In the genomic region with DNA sequence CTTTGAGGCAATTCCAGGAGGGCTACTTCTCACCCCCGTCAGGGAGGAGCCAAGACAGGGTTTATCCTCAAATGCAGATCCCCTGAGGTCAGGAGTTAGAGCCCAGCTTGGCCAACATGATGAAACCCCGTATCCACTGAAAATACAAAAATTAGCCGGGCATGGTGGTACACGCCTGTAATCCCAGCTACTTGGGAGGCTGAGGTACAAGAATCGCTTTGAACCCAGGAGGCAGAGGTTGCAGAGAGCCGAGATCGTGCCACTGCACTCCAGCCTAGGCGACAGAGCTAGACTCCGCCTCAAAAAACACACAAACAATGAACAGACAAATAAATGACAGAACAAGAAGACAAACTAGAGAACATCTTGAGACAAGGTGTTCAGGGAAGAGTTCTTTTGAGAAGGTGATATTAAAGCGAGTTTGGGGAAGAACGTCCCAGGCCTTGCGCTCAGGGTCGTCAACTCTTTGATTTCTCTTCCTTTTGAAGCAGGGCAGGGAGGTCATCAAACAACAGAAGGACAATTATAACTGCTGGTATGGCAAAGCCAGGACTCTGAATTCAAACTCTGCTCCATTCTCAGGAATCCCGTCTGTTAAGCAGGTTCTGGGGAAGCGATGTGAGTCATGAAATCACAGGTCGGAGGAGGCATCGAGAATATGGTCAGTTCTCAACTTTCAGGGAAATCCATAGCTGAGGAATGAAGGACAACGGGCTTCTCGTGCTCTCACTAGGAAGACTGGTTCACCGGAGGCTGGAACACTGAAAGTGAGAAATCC, we compare ENCODE assay signal across 8 cellular contexts. TPM values are rescaled to one million over a fixed set of nuclear protein-coding genes. Genes with fewer than 3 reads are reported as not detected.
A peak's percentile ranks its signal among the peaks of the same experiment; 100 is the strongest.
DNase-seq lines count a peak whose midpoint lies in the region; ATAC-seq, FAIRE-seq and TF ChIP-seq lines count a peak whose summit lies in the region.

No MANE protein-coding gene starts in this region.

- ATAC-seq in HepG2 (peak; percentile 19), upper lobe of left lung (ENCODE audit: low FRiP score in 2 of 2) (no peak), GM21786 (IDR thresholded peaks at IDR 0.05; ENCODE audit: unreplicated experiment) (no peak), GM19023 (IDR thresholded peaks at IDR 0.05; ENCODE audit: unreplicated experiment) (no peak)

- CTCF ChIA-PET in AG04449 (lab: Yijun Ruan, JAX) (interaction anchor here (1.3 to 1.5 kb wide), 2 partner anchors 57 to 77 kb away, joined by 3 to 4 read pairs; no protein-coding TSS in a partner anchor), HepG2 (lab: Yijun Ruan, JAX; ENCODE audit: low intra/inter-chr PET ratio, low total read pairs) (no interaction called here)

- H3K27me3 ChIP-seq in HepG2 (ENCODE audit: control insufficient read depth in 1 of 2, insufficient read depth in 2 of 2, low read length in 2 of 2) (no peaks in the 10 kb centered on the region; a peak in 1 of 5 replicates), upper lobe of left lung (no peaks in the 10 kb centered on the region)

- BruUV-seq in HepG2 (replicated peaks; lab: Mats Ljungman, UMichigan) = TSS peak; percentile 87

- no peak for TF ChIP-seq RAD21 in HepG2 (CRISPR knock-in tag; IDR thresholded peaks at IDR 0.05)

- peaks cover 49% of the 10 kb centered on the region for H3K79me2 ChIP-seq in HepG2 (ENCODE audit: insufficient read depth, low read length)

- DNase-seq in AG04449 (ENCODE audit: low read depth, low spot score) = no peak
- peak; percentile 6 for DNase-seq in HK-2 (ENCODE audit: unreplicated experiment)
- no peak for DNase-seq in astrocyte of the cerebellum (ENCODE audit: low read depth)
- no peak for DNase-seq in HepG2 (ENCODE audit: low spot score)
- no peak for DNase-seq in upper lobe of left lung
- no peak for DNase-seq in activated effector memory CD4-positive, alpha-beta T cell treated with Interleukin-2 at 50 U/mL for 16 hours

- intact Hi-C loops in HepG2 (cut with micrococcal nuclease; ENCODE audit: unreplicated experiment) = loop anchor here (2.0 to 5.0 kb wide), 2 partner anchors 30 to 45 kb away; no protein-coding TSS in a partner anchor

- POLR2A ChIA-PET in AG04449 (lab: Yijun Ruan, JAX) (interaction anchor here (1.2 kb wide), 1 partner anchor 120 kb away, joined by 14 read pairs; the partner anchor contains the start of gene EIF2S2), HepG2 (lab: Yijun Ruan, JAX) (interaction anchor here (0.6 to 5.1 kb wide), 41 partner anchors 9 to 503 kb away, joined by 3 to 315 read pairs (median 5); partner anchors contain the start of genes CBFA2T2, CHMP4B, EIF2S2 and ITCH)

- no peak for TF ChIP-seq EP300 in HepG2 (IDR thresholded peaks at IDR 0.05; ENCODE audit: low read depth in 2 of 2, low read length in 2 of 2)
- no peak; the same call in 1 of the 2 replicates for TF ChIP-seq EP300 in HepG2 (CRISPR knock-in tag; IDR thresholded peaks at IDR 0.05; ENCODE audit: borderline replicate concordance)
- TF ChIP-seq EP300 in upper lobe of left lung (IDR thresholded peaks at IDR 0.05) = no peak

- 6% methylated on average over 20 of the region's 20 CpGs for WGBS in HepG2 (ENCODE audit: low lambda C conversion rate)
- 37 to 46% methylated on average over 20 of the region's 20 CpGs for WGBS in upper lobe of left lung, 2 donors

- peak overlapping the region; percentile 93 for H3K4me2 ChIP-seq in HepG2 (ENCODE audit: low read depth, low read length)

- H3K9me3 ChIP-seq in HepG2 (ENCODE audit: low read length) = no peaks in the 10 kb centered on the region
- H3K9me3 ChIP-seq in upper lobe of left lung = no peaks in the 10 kb centered on the region

- peak overlapping the region; percentile 21 for H2AFZ ChIP-seq in HepG2 (ENCODE audit: low read length)

- peak overlapping the region; percentile 87 for H3K27ac ChIP-seq in HepG2 (ENCODE audit: extremely low read length, insufficient read depth, low read length)
- H3K27ac ChIP-seq in upper lobe of left lung = peak overlapping the region; percentile 95 to 99 (median 98)

- no peak for FAIRE-seq in HepG2 (lab: Jason Lieb, UNC)

- TF ChIP-seq POLR2A in HepG2 (IDR thresholded peaks at IDR 0.05; ENCODE audit: insufficient read depth in 1 of 2, low read depth in 2 of 2, low read length in 2 of 2) (no peak), upper lobe of left lung (IDR thresholded peaks at IDR 0.05) (no peak)

- in situ Hi-C loops in astrocyte of the cerebellum (cut with HindIII; ENCODE audit: low sequenced_read_pairs) = loop anchor here (5.0 kb wide), 1 partner anchor 100 kb away; no protein-coding TSS in a partner anchor
- in situ Hi-C loops in HepG2 (cut with HindIII; ENCODE audit: extremely low pct_ligation_motif_present, low pct_unique_long_range_greater_than_20kb) = no loop called here

- peaks cover 46% of the 10 kb centered on the region for H3K4me1 ChIP-seq in HepG2 (ENCODE audit: insufficient read depth, low read length)
- peaks cover 31 to 49% (median 40%) of the 10 kb centered on the region in 4 donors for H3K4me1 ChIP-seq in upper lobe of left lung

- TF ChIP-seq CTCF in AG04449 (IDR thresholded peaks at IDR 0.05; ENCODE audit: insufficient read depth, low read length, missing control alignments) (no peak), astrocyte of the cerebellum (IDR thresholded peaks at IDR 0.05; ENCODE audit: low read depth, low read length, missing control alignments) (no peak), HepG2 (CRISPR knock-in tag; IDR thresholded peaks at IDR 0.05) (no peak), upper lobe of left lung (IDR thresholded peaks at IDR 0.05) (no peak)

- H3K36me3 ChIP-seq in HepG2 (replicated peaks in 1 of 2; ENCODE audit: control insufficient read depth in 1 of 2, insufficient read depth in 2 of 2, low read length in 2 of 2) (0 out of 5 replicates have a peak, but pooled peaks cover 1 to 6% of the 10 kb centered on the region in 2 experiments), upper lobe of left lung (no peaks in the 10 kb centered on the region)

- H3K4me3 ChIP-seq in AG04449 (ENCODE audit: low read depth, low read length) = peak overlapping the region; percentile 74
- peak overlapping the region; percentile 94 for H3K4me3 ChIP-seq in astrocyte of the cerebellum (ENCODE audit: low read depth, low read length)
- peak overlapping the region; percentile 65 to 98 (median 76) for H3K4me3 ChIP-seq in HepG2 (replicated peaks in 1 of 3; ENCODE audit: insufficient read depth in 1 of 3, low read depth in 2 of 3, low read length in 3 of 3)
- H3K4me3 ChIP-seq in upper lobe of left lung = peak overlapping the region; percentile 59 to 92 (median 83)

- H4K20me1 ChIP-seq in HepG2 (ENCODE audit: insufficient read depth, low read length) = peaks cover 31% of the 10 kb centered on the region

- H3K9ac ChIP-seq in HepG2 (ENCODE audit: insufficient read depth, low read depth, low read length) = peak overlapping the region; percentile 86

TF ChIP-seq in HepG2, 621 proteins besides CTCF, POLR2A, EP300 and RAD21 (continues in another document):
- peak; percentile 5; the same call in 1 of the 2 replicates for TF ChIP-seq FOXJ3 (CRISPR knock-in tag; IDR thresholded peaks at IDR 0.05; ENCODE audit: borderline replicate concordance)
- TF ChIP-seq, protein P1, sequence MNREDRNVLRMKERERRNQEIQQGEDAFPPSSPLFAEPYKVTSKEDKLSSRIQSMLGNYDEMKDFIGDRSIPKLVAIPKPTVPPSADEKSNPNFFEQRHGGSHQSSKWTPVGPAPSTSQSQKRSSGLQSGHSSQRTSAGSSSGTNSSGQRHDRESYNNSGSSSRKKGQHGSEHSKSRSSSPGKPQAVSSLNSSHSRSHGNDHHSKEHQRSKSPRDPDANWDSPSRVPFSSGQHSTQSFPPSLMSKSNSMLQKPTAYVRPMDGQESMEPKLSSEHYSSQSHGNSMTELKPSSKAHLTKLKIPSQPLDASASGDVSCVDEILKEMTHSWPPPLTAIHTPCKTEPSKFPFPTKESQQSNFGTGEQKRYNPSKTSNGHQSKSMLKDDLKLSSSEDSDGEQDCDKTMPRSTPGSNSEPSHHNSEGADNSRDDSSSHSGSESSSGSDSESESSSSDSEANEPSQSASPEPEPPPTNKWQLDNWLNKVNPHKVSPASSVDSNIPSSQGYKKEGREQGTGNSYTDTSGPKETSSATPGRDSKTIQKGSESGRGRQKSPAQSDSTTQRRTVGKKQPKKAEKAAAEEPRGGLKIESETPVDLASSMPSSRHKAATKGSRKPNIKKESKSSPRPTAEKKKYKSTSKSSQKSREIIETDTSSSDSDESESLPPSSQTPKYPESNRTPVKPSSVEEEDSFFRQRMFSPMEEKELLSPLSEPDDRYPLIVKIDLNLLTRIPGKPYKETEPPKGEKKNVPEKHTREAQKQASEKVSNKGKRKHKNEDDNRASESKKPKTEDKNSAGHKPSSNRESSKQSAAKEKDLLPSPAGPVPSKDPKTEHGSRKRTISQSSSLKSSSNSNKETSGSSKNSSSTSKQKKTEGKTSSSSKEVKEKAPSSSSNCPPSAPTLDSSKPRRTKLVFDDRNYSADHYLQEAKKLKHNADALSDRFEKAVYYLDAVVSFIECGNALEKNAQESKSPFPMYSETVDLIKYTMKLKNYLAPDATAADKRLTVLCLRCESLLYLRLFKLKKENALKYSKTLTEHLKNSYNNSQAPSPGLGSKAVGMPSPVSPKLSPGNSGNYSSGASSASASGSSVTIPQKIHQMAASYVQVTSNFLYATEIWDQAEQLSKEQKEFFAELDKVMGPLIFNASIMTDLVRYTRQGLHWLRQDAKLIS (CRISPR knock-in tag; IDR thresholded peaks at IDR 0.05) = peak; percentile 77; the same call in 1 of the 2 replicates

RNA-seq across cellular contexts. Expression of gene RALY, which starts 1.4 kb away (rescaled TPM):
- total RNA-seq in HepG2 (2016; rRNA removed; fragmentation: Illumina TruSeq; extraction: Trizol) = 186 and 213 TPM in 2 replicates
- 149 TPM in 2 replicates for total RNA-seq in HepG2 (2016; cell fraction: cytosol; rRNA removed; fragmentation: Illumina TruSeq; extraction: Trizol; ENCODE audit: low read depth)
- total RNA-seq in HepG2 (2016; cell fraction: insoluble cytoplasmic fraction; rRNA removed; fragmentation: Illumina TruSeq; extraction: Trizol) = 189 and 205 TPM in 2 replicates
- 212 and 253 TPM in 2 replicates for total RNA-seq in HepG2 (2016; cell fraction: membrane; rRNA removed; fragmentation: Illumina TruSeq; extraction: Trizol)
- 108 and 117 TPM in 2 replicates for total RNA-seq in HepG2 (2016; cell fraction: nucleus; rRNA removed; fragmentation: Illumina TruSeq; extraction: Trizol)
- polyA plus RNA-seq in HepG2 (2011; rRNA removed) = 178 and 179 TPM in 2 replicates
- polyA plus RNA-seq in HepG2 (2011; cell fraction: cytosol; rRNA removed) = 154 and 230 TPM in 2 replicates
- polyA plus RNA-seq in HepG2 (2011; cell fraction: nucleus; rRNA removed) = 90.5 and 93.6 TPM in 2 replicates
- polyA plus RNA-seq in HepG2 (2012) = 139 and 151 TPM in 2 replicates
- 205 and 264 TPM in 2 replicates for polyA plus RNA-seq in HepG2 (2016; cell fraction: cytosol; fragmentation: Illumina TruSeq; extraction: Trizol; ENCODE audit: low read depth)
- polyA plus RNA-seq in HepG2 (2016; cell fraction: insoluble cytoplasmic fraction; fragmentation: Illumina TruSeq; extraction: Trizol; ENCODE audit: low read depth) = 400 and 432 TPM in 2 replicates
- 287 and 342 TPM in 2 replicates for polyA plus RNA-seq in HepG2 (2016; cell fraction: membrane; fragmentation: Illumina TruSeq; extraction: Trizol; ENCODE audit: low read depth)
- polyA plus RNA-seq in HepG2 (2016; cell fraction: nucleus; fragmentation: Illumina TruSeq; extraction: Trizol; ENCODE audit: insufficient read depth, low read depth) = 252 and 257 TPM in 2 replicates
- 148 and 200 TPM in 2 replicates for polyA minus RNA-seq in HepG2 (2011; rRNA and poly(A)+ RNA removed; ENCODE audit: low replicate concordance)
- polyA minus RNA-seq in HepG2 (2011; cell fraction: cytosol; rRNA and poly(A)+ RNA removed) = 99.8 and 102 TPM in 2 replicates
- polyA minus RNA-seq in HepG2 (2011; cell fraction: nucleus; rRNA and poly(A)+ RNA removed) = 75.0 and 76.2 TPM in 2 replicates
- 100 to 1,000 TPM; 116 to 157 (median 147) TPM for total RNA-seq in upper lobe of left lung
